23 cellular contexts compared by ENCODE assay signal in genomic region chr11:46198245-46198872, GRCh38.
"Had no signal": no experiment of that assay in that cellular context is flagged by ENCODE, and none has a peak within 500 bp of the region (broad histone marks: within the 10 kb centered on the region; RNA-seq: fewer than 3 reads in every experiment).

No MANE protein-coding gene starts in this region.

- ATAC-seq: heart right ventricle; mucosa of descending colon; naive thymus-derived CD4-positive, alpha-beta T cell; psoas muscle; right cardiac atrium; stimulated activated naive B cell treated with anti-CD40 and anti-IgM and Interleukin-4, amounts not matched to agents 10 μg/mL and 1 μg/mL and 100 μg/mL, for 72 hours had no signal

- DNase-seq: dermis blood vessel endothelial cell; effector memory CD4-positive, alpha-beta T cell; esophagus squamous epithelium; foreskin melanocyte; glutamatergic neuron; heart right ventricle; immature natural killer cell; mesenchymal stem cell; mucosa of descending colon; naive thymus-derived CD4-positive, alpha-beta T cell; nephron progenitor cell; nucleus accumbens; psoas muscle; right cardiac atrium; small intestine; stimulated activated CD4-positive, alpha-beta T cell treated with anti-CD3 and anti-CD28 coated beads, Interleukin-15, amount 100 ng/mL, for 24 hours; stimulated activated CD4-positive, alpha-beta T cell treated with anti-CD3 and anti-CD28 coated beads, Interleukin-2, amount 100 ng/mL, for 48 hours; stimulated activated naive B cell treated with anti-CD40 and anti-IgM and Interleukin-4, amounts not matched to agents 10 μg/mL and 1 μg/mL and 100 μg/mL, for 72 hours; transverse colon had no signal

- H3K27ac ChIP-seq: coronary artery, esophagus squamous epithelium, heart right ventricle, psoas muscle, transverse colon, vagina had no signal

- FAIRE-seq: endothelial cell of umbilical vein, keratinocyte, small intestine had no signal

- H3K4me3 ChIP-seq: coronary artery, esophagus squamous epithelium, heart right ventricle, mucosa of descending colon, psoas muscle, transverse colon, vagina had no signal

- H3K36me3 ChIP-seq: esophagus squamous epithelium, heart right ventricle, transverse colon, vagina had no signal

- H3K9me3 ChIP-seq: esophagus squamous epithelium, heart right ventricle, mucosa of descending colon, psoas muscle, transverse colon, vagina had no signal

- H3K4me1 ChIP-seq: esophagus squamous epithelium, heart right ventricle, psoas muscle, transverse colon, vagina had no signal

- H3K27me3 ChIP-seq: vagina had no signal
